17 cellular contexts compared by ENCODE assay signal in genomic region chr20:58899518-58899917, GRCh38. TPM values are rescaled to one million over a fixed set of nuclear protein-coding genes. Genes with fewer than 3 reads are reported as not detected.
DNase-seq lines count a peak whose midpoint lies in the region; ATAC-seq and TF ChIP-seq lines count a peak whose summit lies in the region.
"Had no signal": no experiment of that assay in that cellular context is flagged by ENCODE, and none has a peak within 500 bp of the region (broad histone marks: within the 10 kb centered on the region; RNA-seq: fewer than 3 reads in every experiment).

No MANE protein-coding gene starts in this region.

- H3K9me3 Mint-ChIP-seq in activated T-cell treated with anti-CD3 and anti-CD28 coated beads, Interleukin-2, amount 50 U/mL, for 24 hours: no peaks in the 10 kb centered on the region
- peaks cover 23% of the 10 kb centered on the region for H3K9me3 Mint-ChIP-seq in glutamatergic neuron (ENCODE audit: unreplicated experiment)
- no peaks in the 10 kb centered on the region for H3K9me3 Mint-ChIP-seq in progenitor cell of endocrine pancreas (ENCODE audit: low read depth)

- no peak for TF ChIP-seq CTCF in glutamatergic neuron (IDR thresholded peaks at IDR 0.05; ENCODE audit: partially characterized antibody, unreplicated experiment)
- no peak for TF ChIP-seq CTCF in progenitor cell of endocrine pancreas (IDR thresholded peaks at IDR 0.05; ENCODE audit: unreplicated experiment)

- no peak for DNase-seq in activated T-cell treated with anti-CD3 and anti-CD28 coated beads, Interleukin-2, amount 50 U/mL, for 24 hours
- no peak for DNase-seq in activated T-cell treated with anti-CD3 and anti-CD28 coated beads, Interleukin-2, amount 50 U/mL, for 48 hours
- DNase-seq in T-helper 17 cell: no peak
- DNase-seq in glutamatergic neuron: peak; percentile 28
- no peak for DNase-seq in progenitor cell of endocrine pancreas (ENCODE audit: low spot score, unreplicated experiment)
- no peak for DNase-seq in RPMI8226
- DNase-seq in stimulated activated CD4-positive, alpha-beta T cell treated with anti-CD3 and anti-CD28 coated beads, Interleukin-4, amount 100 ng/mL, for 1 hour: no peak
- DNase-seq in NCI-H774 (lab: John Stamatoyannopoulos, UW): no peak
- DNase-seq: activated CD4-positive, alpha-beta T cell treated with anti-CD3 and anti-CD28 coated beads for 4 hours; activated effector memory CD4-positive, alpha-beta T cell treated with Interleukin-2 at 50 U/mL for 16 hours; esophagus squamous epithelium; left colon; mesendoderm; NCI-H1436 treated with DMSO at 0.1 percent for 48 hours; spleen; stimulated activated CD4-positive, alpha-beta T cell treated with anti-CD3 and anti-CD28 coated beads, Interleukin-4, amount 100 ng/mL, for 4 hours had no signal

- no peaks in the 10 kb centered on the region for H3K9me3 ChIP-seq in T-helper 17 cell (ENCODE audit: control insufficient read depth, low read length, poor library complexity, severe bottlenecking)
- H3K9me3 ChIP-seq: esophagus squamous epithelium, spleen had no signal

- H3K27me3 Mint-ChIP-seq in activated T-cell treated with anti-CD3 and anti-CD28 coated beads, Interleukin-2, amount 50 U/mL, for 24 hours: no peaks in the 10 kb centered on the region
- no peaks in the 10 kb centered on the region for H3K27me3 Mint-ChIP-seq in T-helper 17 cell
- H3K27me3 Mint-ChIP-seq in glutamatergic neuron (ENCODE audit: unreplicated experiment): peaks cover 15% of the 10 kb centered on the region
- H3K27me3 Mint-ChIP-seq in progenitor cell of endocrine pancreas: no peaks in the 10 kb centered on the region

- no peak overlapping the region for H3K4me3 Mint-ChIP-seq in activated T-cell treated with anti-CD3 and anti-CD28 coated beads, Interleukin-2, amount 50 U/mL, for 24 hours
- H3K4me3 Mint-ChIP-seq in T-helper 17 cell: no peak overlapping the region
- peak overlapping the region; percentile 92 for H3K4me3 Mint-ChIP-seq in glutamatergic neuron (ENCODE audit: unreplicated experiment)
- H3K4me3 Mint-ChIP-seq in progenitor cell of endocrine pancreas (ENCODE audit: low read depth): no peak overlapping the region

- ATAC-seq in T-helper 17 cell: no peak
- ATAC-seq: left colon had no signal

- peak overlapping the region; percentile 50 for H3K27ac Mint-ChIP-seq in activated T-cell treated with anti-CD3 and anti-CD28 coated beads, Interleukin-2, amount 50 U/mL, for 24 hours
- peak overlapping the region; percentile 94 for H3K27ac Mint-ChIP-seq in T-helper 17 cell
- H3K27ac Mint-ChIP-seq in glutamatergic neuron (ENCODE audit: unreplicated experiment): peak overlapping the region; percentile 99
- peak overlapping the region; percentile 77 for H3K27ac Mint-ChIP-seq in progenitor cell of endocrine pancreas

- peaks cover 97% of the 10 kb centered on the region for H3K36me3 Mint-ChIP-seq in activated T-cell treated with anti-CD3 and anti-CD28 coated beads, Interleukin-2, amount 50 U/mL, for 24 hours (ENCODE audit: low read depth)
- H3K36me3 Mint-ChIP-seq in T-helper 17 cell (ENCODE audit: low read depth) (peaks cover 8% of the 10 kb centered on the region), glutamatergic neuron (ENCODE audit: unreplicated experiment) (no peaks in the 10 kb centered on the region), progenitor cell of endocrine pancreas (ENCODE audit: insufficient read depth) (peaks cover 32% of the 10 kb centered on the region)

- peaks cover 82% of the 10 kb centered on the region for H3K4me1 Mint-ChIP-seq in activated T-cell treated with anti-CD3 and anti-CD28 coated beads, Interleukin-2, amount 50 U/mL, for 24 hours (ENCODE audit: low read depth)
- H3K4me1 Mint-ChIP-seq in T-helper 17 cell (peaks cover 52% of the 10 kb centered on the region), glutamatergic neuron (ENCODE audit: low read depth, unreplicated experiment) (peaks cover 87% of the 10 kb centered on the region), progenitor cell of endocrine pancreas (ENCODE audit: low read depth) (peaks cover 56% of the 10 kb centered on the region)

RNA-seq across cellular contexts. Expression of gene GNAS, which starts 47.0 kb away (rescaled TPM):
- total RNA-seq in T-helper 17 cell (1,000 to 10,000 TPM in 1 of 2 donors, 100 to 1,000 TPM in 1; 755 to 1,096 TPM), glutamatergic neuron (ENCODE audit: unreplicated experiment) (1,989 TPM), progenitor cell of endocrine pancreas (1,570 and 1,613 TPM in 2 replicates)

RNA-seq across cellular contexts. Expression of gene GNAS-AS1, which starts 48.8 kb away (rescaled TPM):
- total RNA-seq in T-helper 17 cell (under 1 TPM in 1 of 2 donors, not detected in 1; 0.72 TPM), glutamatergic neuron (ENCODE audit: unreplicated experiment) (11.7 TPM), progenitor cell of endocrine pancreas (4.3 and 4.4 TPM in 2 replicates)
- total RNA-seq: glomerular endothelial cell had no signal
